In genomic region chr2:230599854-230600253, GRCh38 we compare ENCODE assay signal across 19 cellular contexts.
DNase-seq lines count a peak whose midpoint lies in the region; ATAC-seq and TF ChIP-seq lines count a peak whose summit lies in the region.
"Had no signal": no experiment of that assay in that cellular context is flagged by ENCODE, and none has a peak within 500 bp of the region (broad histone marks: within the 10 kb centered on the region; RNA-seq: fewer than 3 reads in every experiment).

No MANE protein-coding gene starts in this region.

- H3K79me2 ChIP-seq in HCT116 (ENCODE audit: insufficient read depth, low read length) = no peaks in the 10 kb centered on the region

- no peaks in the 10 kb centered on the region for H4K20me1 ChIP-seq in HCT116 (ENCODE audit: insufficient read depth)
- H4K20me1 ChIP-seq: BLaER1 had no signal

- RAD21 ChIA-PET in HCT116 (lab: Charles Lee; ENCODE audit: low non-redundant PET in 1 of 2, low total read pairs in 2 of 2, uncharacterized antibody in 2 of 2, unreplicated experiment in 2 of 2) = no interaction called here

- DNase-seq in T-helper 1 cell (no peak), HCT116 (ENCODE audit: low read depth, low spot score) (no peak), activated B cell treated with CpG ODN at 0.5 μM for 24 hours (no peak), NCI-H2171 (lab: John Stamatoyannopoulos, UW) (no peak), GM10266 (ENCODE audit: extremely low spot score) (no peak)
- DNase-seq in stimulated activated effector memory CD8-positive, alpha-beta T cell treated with anti-CD3 and anti-CD28 coated beads, Interleukin-12 subunit alpha, Interleukin-12 subunit beta, amount 100 ng/mL, for 72 hours (ENCODE audit: low spot score in 2 of 2) = no peak
- DNase-seq: DMS153, GOT3, KBM-7, NCI-H1092, NCI-H1694 treated with DMSO at 0.1 percent for 48 hours, NCI-H446, NCI-H748 treated with DMSO at 0.1 percent for 48 hours, Peyer's patch, SHP77 treated with DMSO at 0.1 percent for 48 hours had no signal

- no peak overlapping the region for H3K27ac ChIP-seq in HCT116 (ENCODE audit: low read depth, low read length)
- H3K27ac ChIP-seq: 22Rv1, BLaER1 had no signal

- H3K4me1 ChIP-seq in HCT116 (ENCODE audit: control insufficient read depth in 1 of 2, insufficient read depth in 2 of 2, low read length in 2 of 2) = peaks cover 0 to 3% of the 10 kb centered on the region in 2 experiments; a peak in 2 of 4 replicates

- H3K9me3 Mint-ChIP-seq in T-helper 1 cell treated with Interleukin-12 subunit alpha and Interleukin-12 subunit beta and Interleukin-4 antibody, amounts not matched to agents 30 μg/mL and 1 μg/mL, for 36 hours = peaks cover 44% of the 10 kb centered on the region
- H3K9me3 Mint-ChIP-seq in activated B cell treated with CpG ODN at 0.5 μM for 24 hours = peaks cover 18% of the 10 kb centered on the region
- H3K9me3 Mint-ChIP-seq in stimulated activated effector memory CD8-positive, alpha-beta T cell treated with anti-CD3 and anti-CD28 coated beads, Interleukin-12 subunit alpha, Interleukin-12 subunit beta, amount 100 ng/mL, for 72 hours = peaks cover 2% of the 10 kb centered on the region

- H3K4me3 Mint-ChIP-seq in T-helper 1 cell treated with Interleukin-12 subunit alpha and Interleukin-12 subunit beta and Interleukin-4 antibody, amounts not matched to agents 30 μg/mL and 1 μg/mL, for 36 hours = peak overlapping the region; percentile 23
- H3K4me3 Mint-ChIP-seq in activated B cell treated with CpG ODN at 0.5 μM for 24 hours = peak overlapping the region; percentile 49
- H3K4me3 Mint-ChIP-seq in stimulated activated effector memory CD8-positive, alpha-beta T cell treated with anti-CD3 and anti-CD28 coated beads, Interleukin-12 subunit alpha, Interleukin-12 subunit beta, amount 100 ng/mL, for 72 hours = peak overlapping the region; percentile 33

- H3K4me2 ChIP-seq in HCT116 (ENCODE audit: low read length) = no peak overlapping the region
- H3K4me2 ChIP-seq: BLaER1 had no signal

- ATAC-seq in HCT116 (no peak), activated B cell treated with CpG ODN at 0.5 μM for 24 hours (ENCODE audit: low read depth) (no peak), HG02798 (IDR thresholded peaks at IDR 0.05; ENCODE audit: poor library complexity, unreplicated experiment) (no peak)
- no peak for ATAC-seq in stimulated activated effector memory CD8-positive, alpha-beta T cell treated with anti-CD3 and anti-CD28 coated beads, Interleukin-12 subunit alpha, Interleukin-12 subunit beta, amount 100 ng/mL, for 72 hours

- peak overlapping the region; percentile 10 for H3K27ac Mint-ChIP-seq in T-helper 1 cell treated with Interleukin-12 subunit alpha and Interleukin-12 subunit beta and Interleukin-4 antibody, amounts not matched to agents 30 μg/mL and 1 μg/mL, for 36 hours
- peak overlapping the region; percentile 82 for H3K27ac Mint-ChIP-seq in activated B cell treated with CpG ODN at 0.5 μM for 24 hours
- no peak overlapping the region for H3K27ac Mint-ChIP-seq in stimulated activated effector memory CD8-positive, alpha-beta T cell treated with anti-CD3 and anti-CD28 coated beads, Interleukin-12 subunit alpha, Interleukin-12 subunit beta, amount 100 ng/mL, for 72 hours

- POLR2A ChIA-PET in HCT116 (lab: Charles Lee) = no interaction called here
- POLR2A ChIA-PET in activated B cell treated with CpG ODN at 0.5 μM for 24 hours (lab: Charles Lee) = interaction anchor here (0.5 to 2.0 kb wide), 9 partner anchors 11 to 451 kb away, joined by 3 to 16 read pairs (median 3); no protein-coding TSS in a partner anchor

- no peak for TF ChIP-seq RAD21 in HCT116 (IDR thresholded peaks at IDR 0.05; ENCODE audit: low read depth)

- no peaks in the 10 kb centered on the region for H3K9me3 ChIP-seq in HCT116 (ENCODE audit: control insufficient read depth in 1 of 2, insufficient read depth in 1 of 2, low read depth in 1 of 2, low read length in 2 of 2)
- H3K9me3 ChIP-seq: Peyer's patch had no signal

- no peak overlapping the region for H3K9ac ChIP-seq in HCT116 (ENCODE audit: low read length)
- H3K9ac ChIP-seq: BLaER1 had no signal

- CTCF ChIA-PET in HCT116 (lab: Charles Lee) (no interaction called here), activated B cell treated with CpG ODN at 0.5 μM for 24 hours (lab: Charles Lee) (interaction anchor here (1.2 kb wide), 1 partner anchor 17 kb away, joined by 3 read pairs; no protein-coding TSS in a partner anchor)

- TF ChIP-seq CTCF in HCT116 (IDR thresholded peaks at IDR 0.05 in 2 of 3, conservative IDR thresholded peaks at IDR 0.05 in 1 of 3; ENCODE audit: borderline replicate concordance in 1 of 3, insufficient read depth in 1 of 3, low read depth in 2 of 3, low read length in 2 of 3) (no peak), activated B cell treated with CpG ODN at 0.5 μM for 24 hours (IDR thresholded peaks at IDR 0.05) (no peak), GM10266 (IDR thresholded peaks at IDR 0.05; ENCODE audit: control insufficient read depth, insufficient read depth, low read depth, missing control alignments) (no peak)

- intact Hi-C loops in HCT116 (cut with micrococcal nuclease) = no loop called here
- intact Hi-C loops in activated B cell treated with CpG ODN at 0.5 μM for 24 hours (cut with micrococcal nuclease) = loop anchor here (2.0 kb wide), 1 partner anchor 35 kb away; no protein-coding TSS in a partner anchor

- H2AFZ ChIP-seq in HCT116 (ENCODE audit: low read depth, low read length, poor library complexity, severe bottlenecking) = peak overlapping the region; percentile 35

- H3K9me2 ChIP-seq in HCT116 (ENCODE audit: insufficient read depth) = no peaks in the 10 kb centered on the region

- no TSS peak for BruUV-seq in HCT116 (replicated peaks; lab: Mats Ljungman, UMichigan)

- H3K36me3 Mint-ChIP-seq in T-helper 1 cell treated with Interleukin-12 subunit alpha and Interleukin-12 subunit beta and Interleukin-4 antibody, amounts not matched to agents 30 μg/mL and 1 μg/mL, for 36 hours (ENCODE audit: low read depth) = peaks cover 38% of the 10 kb centered on the region
- peaks cover 38% of the 10 kb centered on the region for H3K36me3 Mint-ChIP-seq in activated B cell treated with CpG ODN at 0.5 μM for 24 hours (ENCODE audit: low read depth)
- H3K36me3 Mint-ChIP-seq in stimulated activated effector memory CD8-positive, alpha-beta T cell treated with anti-CD3 and anti-CD28 coated beads, Interleukin-12 subunit alpha, Interleukin-12 subunit beta, amount 100 ng/mL, for 72 hours = no peaks in the 10 kb centered on the region

- H3K4me1 Mint-ChIP-seq in T-helper 1 cell treated with Interleukin-12 subunit alpha and Interleukin-12 subunit beta and Interleukin-4 antibody, amounts not matched to agents 30 μg/mL and 1 μg/mL, for 36 hours (ENCODE audit: low read depth) = peaks cover 59% of the 10 kb centered on the region
- H3K4me1 Mint-ChIP-seq in activated B cell treated with CpG ODN at 0.5 μM for 24 hours = peaks cover 94% of the 10 kb centered on the region
- peaks cover 34% of the 10 kb centered on the region for H3K4me1 Mint-ChIP-seq in stimulated activated effector memory CD8-positive, alpha-beta T cell treated with anti-CD3 and anti-CD28 coated beads, Interleukin-12 subunit alpha, Interleukin-12 subunit beta, amount 100 ng/mL, for 72 hours

- H3K4me3 ChIP-seq in HCT116 (replicated peaks in 1 of 2; ENCODE audit: low read depth in 1 of 2, low read length in 2 of 2) = no peak overlapping the region
- H3K4me3 ChIP-seq: BLaER1, Peyer's patch had no signal

- no peaks in the 10 kb centered on the region for H3K27me3 ChIP-seq in HCT116 (ENCODE audit: insufficient read depth, low read length)
- H3K27me3 ChIP-seq: BLaER1, Peyer's patch had no signal

- H3K27me3 Mint-ChIP-seq in T-helper 1 cell treated with Interleukin-12 subunit alpha and Interleukin-12 subunit beta and Interleukin-4 antibody, amounts not matched to agents 30 μg/mL and 1 μg/mL, for 36 hours (ENCODE audit: low read depth) = no peaks in the 10 kb centered on the region
- no peaks in the 10 kb centered on the region for H3K27me3 Mint-ChIP-seq in activated B cell treated with CpG ODN at 0.5 μM for 24 hours

- TF ChIP-seq POLR2A in HCT116 (IDR thresholded peaks at IDR 0.05; ENCODE audit: borderline replicate concordance, extremely low read depth, insufficient read depth, insufficient read length) = no peak

- no peaks in the 10 kb centered on the region for H3K36me3 ChIP-seq in HCT116 (ENCODE audit: control insufficient read depth in 1 of 2, insufficient read depth in 2 of 2, low read length in 2 of 2)
- H3K36me3 ChIP-seq: BLaER1, Peyer's patch had no signal

TF ChIP-seq in HCT116, 20 proteins besides CTCF, POLR2A, EP300 and RAD21:
- TF ChIP-seq EZH2phosphoT487 (IDR thresholded peaks at IDR 0.05; ENCODE audit: borderline replicate concordance) = no peak
- no peak for TF ChIP-seq YY1 (IDR thresholded peaks at IDR 0.05; ENCODE audit: extremely low read depth, insufficient replicate concordance, low read depth, low read length)
